ENCODE assay signal across 7 cellular contexts in the genomic region with DNA sequence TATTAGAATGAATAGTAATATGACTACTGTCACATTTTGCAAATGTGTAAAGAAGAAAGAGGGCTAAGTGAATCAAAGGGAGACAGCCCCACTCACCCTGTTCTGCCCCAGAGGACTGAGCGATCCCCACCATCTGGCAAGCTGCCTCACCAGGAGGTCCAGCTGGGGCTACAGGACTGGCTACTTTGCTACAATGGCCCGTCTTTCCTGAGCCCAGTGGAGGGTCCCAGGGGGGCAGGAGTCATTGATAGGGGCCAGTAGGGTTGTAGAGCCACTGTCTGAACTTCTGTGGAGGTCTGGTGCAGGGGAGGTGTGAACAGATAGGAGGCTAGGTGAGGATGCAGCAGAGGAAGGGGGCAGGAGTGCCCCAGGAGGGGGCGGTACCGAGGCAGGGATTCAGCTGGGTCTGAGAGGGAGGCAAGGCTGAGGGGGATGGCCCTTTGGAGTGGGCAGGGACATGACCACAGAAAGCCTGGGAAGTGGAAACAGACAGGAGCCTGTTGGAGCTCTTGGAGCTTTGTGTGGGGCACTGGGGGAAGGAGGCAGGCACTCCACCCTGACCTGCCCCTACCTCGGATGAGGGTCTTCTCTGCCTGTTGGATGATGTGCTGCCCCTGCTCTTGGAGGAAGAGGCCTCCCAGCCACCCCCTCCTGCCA. TPM values are rescaled to one million over a fixed set of nuclear protein-coding genes. Genes with fewer than 3 reads are reported as not detected.
DNase-seq lines count a peak whose midpoint lies in the region; ATAC-seq and TF ChIP-seq lines count a peak whose summit lies in the region.
"Not testable (repeated sequence)": the region's sequence is repeated elsewhere in the genome, so short reads cannot be mapped to it uniquely, and the experiment has no call there.

No MANE protein-coding gene starts in this region.

- intact Hi-C loops in activated CD4-positive, alpha-beta T cell treated with anti-CD3 and anti-CD28 coated beads for 36 hours (cut with DNase I, micrococcal nuclease) = not testable (repeated sequence)

- H2AFZ ChIP-seq in DND-41 (ENCODE audit: low read depth, low read length) = not testable (repeated sequence)

- H3K4me3 ChIP-seq in DND-41 (ENCODE audit: low read depth in 1 of 2, low read length in 2 of 2) = peak overlapping the region in 1 of 2 experiments; percentile 88; a peak in 1 of 4 replicates
- not testable (repeated sequence) for H3K4me3 ChIP-seq in H7 (ENCODE audit: insufficient read depth, low read depth, low read length); brain microvascular endothelial cell (ENCODE audit: low read depth, low read length)

- H3K27ac ChIP-seq in DND-41 (ENCODE audit: low read length); brain microvascular endothelial cell: not testable (repeated sequence)

- H3K4me1 ChIP-seq in DND-41 (ENCODE audit: insufficient read depth, low read length) = peaks cover 25% of the 10 kb centered on the region

- ATAC-seq in DND-41 (ENCODE audit: insufficient read depth, low read depth); natural killer cell treated with Interleukin-12 subunit alpha and Interleukin-12 subunit beta and Interleukin-15 and Interleukin-18, amount 100 ng/mL, for 72 hours: not testable (repeated sequence)
- peak; percentile 30 for ATAC-seq in activated CD4-positive, alpha-beta T cell treated with anti-CD3 and anti-CD28 coated beads for 36 hours

- H3K9ac ChIP-seq in DND-41 (ENCODE audit: low read depth, low read length) = peak overlapping the region; percentile 90; the same call in 1 of the 2 replicates

- peaks cover 23% of the 10 kb centered on the region for H3K4me1 Mint-ChIP-seq in activated CD4-positive, alpha-beta T cell treated with anti-CD3 and anti-CD28 coated beads for 36 hours
- H3K4me1 Mint-ChIP-seq in natural killer cell treated with Interleukin-12 subunit alpha and Interleukin-12 subunit beta and Interleukin-15 and Interleukin-18, amount 100 ng/mL, for 72 hours (ENCODE audit: low read depth in 2 of 2) = peaks cover 12 to 16% of the 10 kb centered on the region in 2 donors

- H3K4me3 Mint-ChIP-seq in activated CD4-positive, alpha-beta T cell treated with anti-CD3 and anti-CD28 coated beads for 36 hours = not testable (repeated sequence)
- peak overlapping the region; percentile 89 for H3K4me3 Mint-ChIP-seq in natural killer cell treated with Interleukin-12 subunit alpha and Interleukin-12 subunit beta and Interleukin-15 and Interleukin-18, amount 100 ng/mL, for 72 hours

- not testable (repeated sequence) for H3K9me3 Mint-ChIP-seq in activated CD4-positive, alpha-beta T cell treated with anti-CD3 and anti-CD28 coated beads for 36 hours (ENCODE audit: low read depth); natural killer cell treated with Interleukin-12 subunit alpha and Interleukin-12 subunit beta and Interleukin-15 and Interleukin-18, amount 100 ng/mL, for 72 hours

- H3K4me2 ChIP-seq in DND-41 (ENCODE audit: insufficient read depth, low read length) = peak overlapping the region; percentile 83

- not testable (repeated sequence) for H3K27me3 ChIP-seq in DND-41 (ENCODE audit: insufficient read depth, low read length, poor library complexity); H7 (ENCODE audit: control insufficient read depth, insufficient read depth, low read length); brain microvascular endothelial cell (replicated peaks)

- DNase-seq in DND-41; activated CD4-positive, alpha-beta T cell treated with anti-CD3 and anti-CD28 coated beads for 36 hours; brain microvascular endothelial cell; natural killer cell treated with Interleukin-12 subunit alpha and Interleukin-12 subunit beta and Interleukin-15 and Interleukin-18, amount 100 ng/mL, for 72 hours (ENCODE audit: low spot score): not testable (repeated sequence)
- DNase-seq in H7 (peak; percentile 65), NCI-H82 treated with DMSO at 0.1 percent for 48 hours (lab: John Stamatoyannopoulos, UW; ENCODE audit: unreplicated experiment) (peak; percentile 12), glomerular visceral epithelial cell (ENCODE audit: extremely low spot score) (peak; percentile 33)

- H3K9me3 ChIP-seq in DND-41 (ENCODE audit: insufficient read depth, low read length, severe bottlenecking) = not testable (repeated sequence)

- H3K36me3 ChIP-seq in DND-41 (ENCODE audit: insufficient read depth, low read length); H7 (replicated peaks; ENCODE audit: control insufficient read depth, insufficient read depth, low read length); brain microvascular endothelial cell (replicated peaks): not testable (repeated sequence)

- peaks cover 31% of the 10 kb centered on the region for H3K79me2 ChIP-seq in DND-41 (ENCODE audit: insufficient read depth, low read length)

- H3K27ac Mint-ChIP-seq in activated CD4-positive, alpha-beta T cell treated with anti-CD3 and anti-CD28 coated beads for 36 hours = not testable (repeated sequence)
- peak overlapping the region; percentile 87 to 95 for H3K27ac Mint-ChIP-seq in natural killer cell treated with Interleukin-12 subunit alpha and Interleukin-12 subunit beta and Interleukin-15 and Interleukin-18, amount 100 ng/mL, for 72 hours

- POLR2A ChIA-PET in activated CD4-positive, alpha-beta T cell treated with anti-CD3 and anti-CD28 coated beads for 36 hours (lab: Charles Lee) = not testable (repeated sequence)

- CTCF ChIA-PET in activated CD4-positive, alpha-beta T cell treated with anti-CD3 and anti-CD28 coated beads for 36 hours (lab: Charles Lee) = not testable (repeated sequence)

- in situ Hi-C loops in brain microvascular endothelial cell (cut with HindIII; ENCODE audit: low pct_ligation_motif_present, low sequenced_read_pairs) = not testable (repeated sequence)

- not testable (repeated sequence) for H3K36me3 Mint-ChIP-seq in activated CD4-positive, alpha-beta T cell treated with anti-CD3 and anti-CD28 coated beads for 36 hours (ENCODE audit: low read depth); natural killer cell treated with Interleukin-12 subunit alpha and Interleukin-12 subunit beta and Interleukin-15 and Interleukin-18, amount 100 ng/mL, for 72 hours

- TF ChIP-seq CTCF in DND-41 (IDR thresholded peaks at IDR 0.05; ENCODE audit: borderline replicate concordance, extremely low read depth, low read length, poor library complexity, severe bottlenecking) (peak; percentile 26), brain microvascular endothelial cell (IDR thresholded peaks at IDR 0.05; ENCODE audit: low read depth, low read length, missing control alignments) (peak; percentile 22)

- H4K20me1 ChIP-seq in DND-41 (ENCODE audit: insufficient read depth, low read length) = not testable (repeated sequence)

- H3K27me3 Mint-ChIP-seq in activated CD4-positive, alpha-beta T cell treated with anti-CD3 and anti-CD28 coated beads for 36 hours; natural killer cell treated with Interleukin-12 subunit alpha and Interleukin-12 subunit beta and Interleukin-15 and Interleukin-18, amount 100 ng/mL, for 72 hours: not testable (repeated sequence)

RNA-seq across cellular contexts. Expression of a gene that starts 3.4 kb away (rescaled TPM):
- total RNA-seq in H7 (2014; rRNA removed; shearing (Covaris generic)) = 1.1 and 2.9 TPM in 2 replicates
- total RNA-seq in activated CD4-positive, alpha-beta T cell treated with anti-CD3 and anti-CD28 coated beads for 36 hours = under 1 TPM; 0.35 to 0.41 TPM
- 1 to 10 TPM in 1 of 2 donors, under 1 TPM in 1; 0.71 to 1.6 TPM for total RNA-seq in natural killer cell treated with Interleukin-12 subunit alpha and Interleukin-12 subunit beta and Interleukin-15 and Interleukin-18, amount 100 ng/mL, for 72 hours

RNA-seq across cellular contexts. Expression of a gene that starts 5.9 kb away (rescaled TPM):
- total RNA-seq in H7 (2014; rRNA removed; shearing (Covaris generic)) = 56.1 and 59.2 TPM in 2 replicates
- 100 to 1,000 TPM in 1 of 2 experiments, 10 to 100 TPM in 1; 83.3 to 105 TPM for total RNA-seq in activated CD4-positive, alpha-beta T cell treated with anti-CD3 and anti-CD28 coated beads for 36 hours
- 100 to 1,000 TPM in 1 of 2 donors, 10 to 100 TPM in 1; 83.4 to 126 TPM for total RNA-seq in natural killer cell treated with Interleukin-12 subunit alpha and Interleukin-12 subunit beta and Interleukin-15 and Interleukin-18, amount 100 ng/mL, for 72 hours

RNA-seq across cellular contexts. Expression of a gene that starts 10.8 kb away (rescaled TPM):
- total RNA-seq in H7 (2014; rRNA removed; shearing (Covaris generic)) = 29.4 and 35.0 TPM in 2 replicates
- total RNA-seq in activated CD4-positive, alpha-beta T cell treated with anti-CD3 and anti-CD28 coated beads for 36 hours = 10 to 100 TPM; 38.7 to 40.7 TPM
- 10 to 100 TPM; 66.8 to 68.4 TPM for total RNA-seq in natural killer cell treated with Interleukin-12 subunit alpha and Interleukin-12 subunit beta and Interleukin-15 and Interleukin-18, amount 100 ng/mL, for 72 hours

RNA-seq across cellular contexts. Expression of a gene that starts 20.0 kb away (rescaled TPM):
- 36.9 and 43.9 TPM in 2 replicates for total RNA-seq in H7 (2014; rRNA removed; shearing (Covaris generic))
- 10 to 100 TPM in 1 of 2 experiments, 1 to 10 TPM in 1; 9.7 to 12.5 TPM for total RNA-seq in activated CD4-positive, alpha-beta T cell treated with anti-CD3 and anti-CD28 coated beads for 36 hours
- total RNA-seq in natural killer cell treated with Interleukin-12 subunit alpha and Interleukin-12 subunit beta and Interleukin-15 and Interleukin-18, amount 100 ng/mL, for 72 hours = 10 to 100 TPM; 18.1 to 19.3 TPM

RNA-seq across cellular contexts. Expression of a gene that starts 21.4 kb away (rescaled TPM):
- 14.7 and 17.0 TPM in 2 replicates for total RNA-seq in H7 (2014; rRNA removed; shearing (Covaris generic))
- 10 to 100 TPM; 27.0 to 28.9 TPM for total RNA-seq in activated CD4-positive, alpha-beta T cell treated with anti-CD3 and anti-CD28 coated beads for 36 hours
- total RNA-seq in natural killer cell treated with Interleukin-12 subunit alpha and Interleukin-12 subunit beta and Interleukin-15 and Interleukin-18, amount 100 ng/mL, for 72 hours = 10 to 100 TPM; 20.7 to 41.3 TPM
